In genomic region chr1:88291902-88292301, GRCh38 we compare ENCODE assay signal across 23 cellular contexts.
DNase-seq lines count a peak whose midpoint lies in the region; ATAC-seq, FAIRE-seq and TF ChIP-seq lines count a peak whose summit lies in the region.
"Had no signal": no experiment of that assay in that cellular context is flagged by ENCODE, and none has a peak within 500 bp of the region (broad histone marks: within the 10 kb centered on the region; RNA-seq: fewer than 3 reads in every experiment).

No MANE protein-coding gene starts in this region.

- no peak for FAIRE-seq in D721Med (lab: Jason Lieb, UNC)
- FAIRE-seq: RCC 7860 had no signal

- DNase-seq in D721Med (ENCODE audit: insufficient read length, low spot score) (peak; percentile 28), NCI-H82 treated with DMSO at 0.1 percent for 48 hours (lab: John Stamatoyannopoulos, UW; ENCODE audit: unreplicated experiment) (peak; percentile 42), cerebellar cortex (ENCODE audit: low spot score) (peak; percentile 2), ovary (peak in 3 of 5 donors; percentile 17 to 31 (median 18)), MCF 10A (ENCODE audit: unreplicated experiment) (no peak), GM13977 (ENCODE audit: low spot score) (no peak)
- DNase-seq in activated CD4-positive, CD25-positive, alpha-beta regulatory T cell (lab: John Stamatoyannopoulos, UW), result no peak
- DNase-seq: EL, GOT3, IMR-90, MV-4-11, NCI-H1105 treated with DMSO at 0.1 percent for 48 hours, NCI-H1694, NCI-H2081, NCI-H2171, NCI-H345, NCI-H774 had no signal

- WGBS in ovary, 3 donors, result 8 to 27% (median 8%) methylated on average over 4 of the region's 4 CpGs

- TF ChIP-seq CTCF in D721Med (IDR thresholded peaks at IDR 0.05; ENCODE audit: insufficient read depth, missing control alignments) (no peak), ovary (IDR thresholded peaks at IDR 0.05) (no peak), MCF 10A (IDR thresholded peaks at IDR 0.05; ENCODE audit: unreplicated experiment) (no peak), GM13977 (IDR thresholded peaks at IDR 0.05; ENCODE audit: extremely low read depth, insufficient read depth, missing control alignments) (no peak)

- ATAC-seq in HG03280 (IDR thresholded peaks at IDR 0.05; ENCODE audit: unreplicated experiment), result no peak
- ATAC-seq: HCT116 had no signal

- no peaks in the 10 kb centered on the region for H3K4me1 Mint-ChIP-seq in MCF 10A (ENCODE audit: insufficient read depth, unreplicated experiment)
- H3K4me1 Mint-ChIP-seq: CD14-positive monocyte had no signal

- no peak for TF ChIP-seq EP300 in ovary (IDR thresholded peaks at IDR 0.05)

- CTCF ChIA-PET in MCF 10A (lab: Yijun Ruan, JAX), result interaction anchor here (0.6 to 2.4 kb wide), 3 partner anchors 9 to 999 kb away, joined by 4 to 14 read pairs (median 4); no protein-coding TSS in a partner anchor

- no peaks in the 10 kb centered on the region for H3K9me3 Mint-ChIP-seq in MCF 10A (ENCODE audit: unreplicated experiment)

- H3K27me3 ChIP-seq in ovary, result no peaks in the 10 kb centered on the region
- H3K27me3 ChIP-seq: SJSA1 had no signal

- no TSS peak for BruUV-seq in MCF 10A (replicated peaks; lab: Mats Ljungman, UMichigan)

- H3K4me1 ChIP-seq in ovary (ENCODE audit: insufficient read depth), result peaks cover 5% of the 10 kb centered on the region
- H3K4me1 ChIP-seq: SJSA1 had no signal

- no peak for TF ChIP-seq POLR2A in ovary (IDR thresholded peaks at IDR 0.05)

- no peak overlapping the region for H3K27ac ChIP-seq in ovary
- H3K27ac ChIP-seq: KMS-11, SJSA1 had no signal

- H3K36me3 Mint-ChIP-seq in MCF 10A (ENCODE audit: insufficient read depth, unreplicated experiment), result no peaks in the 10 kb centered on the region
- H3K36me3 Mint-ChIP-seq: CD14-positive monocyte had no signal

- H3K36me3 ChIP-seq in ovary, result no peaks in the 10 kb centered on the region
- H3K36me3 ChIP-seq: SJSA1 had no signal

- peaks cover 21% of the 10 kb centered on the region for H3K27me3 Mint-ChIP-seq in MCF 10A (ENCODE audit: insufficient read depth, unreplicated experiment)

- H3K4me3 Mint-ChIP-seq in MCF 10A (ENCODE audit: unreplicated experiment), result no peak overlapping the region
- H3K4me3 Mint-ChIP-seq: CD14-positive monocyte had no signal

- H3K4me3 ChIP-seq in ovary, result no peak overlapping the region
- H3K4me3 ChIP-seq: SJSA1 had no signal

- intact Hi-C loops in ovary (cut with DNase I) (no loop called here), MCF 10A (cut with micrococcal nuclease) (no loop called here)

- in situ Hi-C loops in GM13977 (cut with MboI; ENCODE audit: low pct_unique_long_range_greater_than_20kb, low sequenced_read_pairs, unreplicated experiment), result no loop called here

- no peaks in the 10 kb centered on the region for H3K9me3 ChIP-seq in ovary
- H3K9me3 ChIP-seq: SJSA1 had no signal

- no peak overlapping the region for H3K27ac Mint-ChIP-seq in MCF 10A (ENCODE audit: low read depth, unreplicated experiment)

- POLR2A ChIA-PET in MCF 10A (lab: Yijun Ruan, JAX), result no interaction called here

Comparison
In these comparisons a context has a peak if more than half of its experiments do, and no peak if none do; other contexts are left out.
1. DNase-seq: peak in D721Med (single experiment), NCI-H82 treated with DMSO at 0.1 percent for 48 hours (single experiment), cerebellar cortex (single experiment) and ovary (3 of 5); none in activated CD4-positive, CD25-positive, alpha-beta regulatory T cell (0 of 4), MCF 10A (single experiment) and GM13977 (single experiment).